7 cellular contexts compared by ENCODE assay signal in genomic region chr11:68840661-68841653, GRCh38. TPM values are rescaled to one million over a fixed set of nuclear protein-coding genes. Genes with fewer than 3 reads are reported as not detected.
DNase-seq lines count a peak whose midpoint lies in the region; TF ChIP-seq lines count a peak whose summit lies in the region.

No MANE protein-coding gene starts in this region.

- H3K9me2 ChIP-seq in Loucy (replicated peaks; ENCODE audit: low read depth, low read length): no peaks in the 10 kb centered on the region

- intact Hi-C loops in activated T-helper 2 cell treated with anti-CD3 and anti-CD28 coated beads, Interferon-gamma antibody, Interleukin-2, Interleukin-4, amounts not matched to agents 10 μg/mL and 5 μg/mL and 100 μg/mL, durations not matched to agents 14 hours and 24 hours and 36 hours (cut with micrococcal nuclease): loop anchor here (2.0 to 5.0 kb wide), 3 partner anchors 62 to 801 kb away; partner anchors contain the start of genes CCND1, IGHMBP2, MRPL21 and PPP6R3

- H3K9me3 Mint-ChIP-seq in activated T-helper 2 cell treated with anti-CD3 and anti-CD28 coated beads, Interferon-gamma antibody, Interleukin-2, Interleukin-4, amounts not matched to agents 10 μg/mL and 5 μg/mL and 100 μg/mL, durations not matched to agents 14 hours and 24 hours and 36 hours: no peaks in the 10 kb centered on the region
- H3K9me3 Mint-ChIP-seq in osteocyte (ENCODE audit: unreplicated experiment): no peaks in the 10 kb centered on the region

- H3K4me3 ChIP-seq in GM06990 (replicated peaks; ENCODE audit: low read depth, low read length): peak overlapping the region; percentile 62
- peak overlapping the region; percentile 98 for H3K4me3 ChIP-seq in Loucy (ENCODE audit: low read length, poor library complexity, severe bottlenecking)

- H3K27me3 Mint-ChIP-seq in activated T-helper 2 cell treated with anti-CD3 and anti-CD28 coated beads, Interferon-gamma antibody, Interleukin-2, Interleukin-4, amounts not matched to agents 10 μg/mL and 5 μg/mL and 100 μg/mL, durations not matched to agents 14 hours and 24 hours and 36 hours (ENCODE audit: low read depth): peaks cover 6% of the 10 kb centered on the region
- peaks cover 3% of the 10 kb centered on the region for H3K27me3 Mint-ChIP-seq in osteocyte (ENCODE audit: unreplicated experiment)

- peak overlapping the region; percentile 96 for H3K4me2 ChIP-seq in Loucy (ENCODE audit: low read depth, low read length, poor library complexity, severe bottlenecking)

- peaks cover 23% of the 10 kb centered on the region for H4K20me1 ChIP-seq in Loucy (ENCODE audit: insufficient read depth, low read length, poor library complexity, severe bottlenecking)

- peak overlapping the region; percentile 84 for H3K27ac Mint-ChIP-seq in activated T-helper 2 cell treated with anti-CD3 and anti-CD28 coated beads, Interferon-gamma antibody, Interleukin-2, Interleukin-4, amounts not matched to agents 10 μg/mL and 5 μg/mL and 100 μg/mL, durations not matched to agents 14 hours and 24 hours and 36 hours
- H3K27ac Mint-ChIP-seq in osteocyte (ENCODE audit: unreplicated experiment): peak overlapping the region; percentile 98

- no peak for TF ChIP-seq CTCF in GM06990 (IDR thresholded peaks at IDR 0.05; ENCODE audit: insufficient read depth, low read length, poor library complexity, severe bottlenecking)
- TF ChIP-seq CTCF in Loucy (conservative IDR thresholded peaks at IDR 0.05; ENCODE audit: low read length): no peak
- TF ChIP-seq CTCF in osteocyte (IDR thresholded peaks at IDR 0.05): no peak

- peak; percentile 52 for DNase-seq in GM06990 (ENCODE audit: extremely low read depth, insufficient read length)
- peak; percentile 32 for DNase-seq in activated T-helper 2 cell treated with anti-CD3 and anti-CD28 coated beads, Interferon-gamma antibody, Interleukin-2, Interleukin-4, amounts not matched to agents 10 μg/mL and 5 μg/mL and 100 μg/mL, durations not matched to agents 14 hours and 24 hours and 36 hours (ENCODE audit: low spot score)
- peak; percentile 49 for DNase-seq in glomerular visceral epithelial cell (ENCODE audit: extremely low spot score)
- no peak for DNase-seq in osteocyte (ENCODE audit: extremely low spot score, unreplicated experiment)
- no peak for DNase-seq in middle frontal gyrus (ENCODE audit: extremely low spot score, low spot score)
- no peak for DNase-seq in inferior parietal cortex (ENCODE audit: extremely low spot score)

- H3K4me1 ChIP-seq in Loucy (ENCODE audit: insufficient read depth, low read length, poor library complexity, severe bottlenecking): peaks cover 41% of the 10 kb centered on the region

- peaks cover 49% of the 10 kb centered on the region for H3K79me2 ChIP-seq in Loucy (ENCODE audit: insufficient read depth, low read length)

- peaks cover 41% of the 10 kb centered on the region for H3K4me1 Mint-ChIP-seq in activated T-helper 2 cell treated with anti-CD3 and anti-CD28 coated beads, Interferon-gamma antibody, Interleukin-2, Interleukin-4, amounts not matched to agents 10 μg/mL and 5 μg/mL and 100 μg/mL, durations not matched to agents 14 hours and 24 hours and 36 hours (ENCODE audit: low read depth)
- H3K4me1 Mint-ChIP-seq in osteocyte (ENCODE audit: unreplicated experiment): peaks cover 64% of the 10 kb centered on the region

- peak overlapping the region; percentile 98 for H3K9ac ChIP-seq in Loucy (ENCODE audit: low read depth, low read length, poor library complexity, severe bottlenecking)

- peaks cover 3% of the 10 kb centered on the region for H3K36me3 Mint-ChIP-seq in activated T-helper 2 cell treated with anti-CD3 and anti-CD28 coated beads, Interferon-gamma antibody, Interleukin-2, Interleukin-4, amounts not matched to agents 10 μg/mL and 5 μg/mL and 100 μg/mL, durations not matched to agents 14 hours and 24 hours and 36 hours (ENCODE audit: low read depth)
- H3K36me3 Mint-ChIP-seq in osteocyte (ENCODE audit: unreplicated experiment): no peaks in the 10 kb centered on the region

- H3K27me3 ChIP-seq in GM06990 (replicated peaks; ENCODE audit: control insufficient read depth, insufficient read depth, low read length) (no peaks in the 10 kb centered on the region), Loucy (ENCODE audit: insufficient read depth, low read length, poor library complexity, severe bottlenecking) (no peaks in the 10 kb centered on the region)

- peaks cover 22% of the 10 kb centered on the region for H3F3A ChIP-seq in Loucy (ENCODE audit: low read depth)

- H3K9me3 ChIP-seq in Loucy (ENCODE audit: insufficient read depth, low read depth, low read length): no peaks in the 10 kb centered on the region

- H3K36me3 ChIP-seq in GM06990 (ENCODE audit: control insufficient read depth, insufficient read depth, low read length) (no peaks in the 10 kb centered on the region), Loucy (ENCODE audit: insufficient read depth, low read length) (peaks cover 2% of the 10 kb centered on the region; the same call in 1 of the 2 replicates)

- H2AFZ ChIP-seq in Loucy (ENCODE audit: low read length): no peak overlapping the region

- peak overlapping the region; percentile 82 for H3K4me3 Mint-ChIP-seq in activated T-helper 2 cell treated with anti-CD3 and anti-CD28 coated beads, Interferon-gamma antibody, Interleukin-2, Interleukin-4, amounts not matched to agents 10 μg/mL and 5 μg/mL and 100 μg/mL, durations not matched to agents 14 hours and 24 hours and 36 hours (ENCODE audit: low read depth)
- H3K4me3 Mint-ChIP-seq in osteocyte (ENCODE audit: unreplicated experiment): peak overlapping the region; percentile 80

RNA-seq across cellular contexts. Expression of gene CPT1A, which starts 0.8 kb away (rescaled TPM):
- total RNA-seq in activated T-helper 2 cell treated with anti-CD3 and anti-CD28 coated beads, Interferon-gamma antibody, Interleukin-2, Interleukin-4, amounts not matched to agents 10 μg/mL and 5 μg/mL and 100 μg/mL, durations not matched to agents 14 hours and 24 hours and 36 hours: 45.5 and 46.6 TPM in 2 replicates
- total RNA-seq in osteocyte: 109 and 117 TPM in 2 replicates

Comparison
In these comparisons a context has a peak if more than half of its experiments do, and no peak if none do; other contexts are left out.
1. DNase-seq: peak in GM06990 (single experiment), activated T-helper 2 cell treated with anti-CD3 and anti-CD28 coated beads, Interferon-gamma antibody, Interleukin-2, Interleukin-4, amounts not matched to agents 10 μg/mL and 5 μg/mL and 100 μg/mL, durations not matched to agents 14 hours and 24 hours and 36 hours (single experiment) and glomerular visceral epithelial cell (single experiment); none in osteocyte (single experiment), middle frontal gyrus (single experiment) and inferior parietal cortex (single experiment).